Comparison of ENCODE assay signal across 9 cellular contexts in genomic region chrX:115892787-115893671, GRCh38.
DNase-seq lines count a peak whose midpoint lies in the region; ATAC-seq and TF ChIP-seq lines count a peak whose summit lies in the region.
"Had no signal": no experiment of that assay in that cellular context is flagged by ENCODE, and none has a peak within 500 bp of the region (broad histone marks: within the 10 kb centered on the region; RNA-seq: fewer than 3 reads in every experiment).

No MANE protein-coding gene starts in this region.

- no peaks in the 10 kb centered on the region for H3K4me1 ChIP-seq in prostate gland (replicated peaks)

- no peaks in the 10 kb centered on the region for H3K36me3 ChIP-seq in prostate gland

- TF ChIP-seq CTCF in prostate gland (IDR thresholded peaks at IDR 0.05), result no peak

- H3K27me3 ChIP-seq in prostate gland (replicated peaks; ENCODE audit: insufficient read depth), result no peaks in the 10 kb centered on the region

- no peaks in the 10 kb centered on the region for H3K36me3 Mint-ChIP-seq in activated T-helper 1 cell treated with anti-CD3 and anti-CD28 coated beads, Interleukin-12 subunit alpha, Interleukin-12 subunit beta, Interleukin-2, Interleukin-4 antibody, amounts not matched to agents 30 ng/mL and 10 ng/mL and 1 ng/mL, durations not matched to agents 14 hours and 24 hours and 36 hours (ENCODE audit: low read depth)

- H3K4me3 Mint-ChIP-seq in activated T-helper 1 cell treated with anti-CD3 and anti-CD28 coated beads, Interleukin-12 subunit alpha, Interleukin-12 subunit beta, Interleukin-2, Interleukin-4 antibody, amounts not matched to agents 30 ng/mL and 10 ng/mL and 1 ng/mL, durations not matched to agents 14 hours and 24 hours and 36 hours, result no peak overlapping the region

- no peaks in the 10 kb centered on the region for H3K9me3 ChIP-seq in prostate gland

- intact Hi-C loops in activated T-helper 1 cell treated with anti-CD3 and anti-CD28 coated beads, Interleukin-12 subunit alpha, Interleukin-12 subunit beta, Interleukin-2, Interleukin-4 antibody, amounts not matched to agents 30 ng/mL and 10 ng/mL and 1 ng/mL, durations not matched to agents 14 hours and 24 hours and 36 hours (cut with micrococcal nuclease), result no loop called here
- intact Hi-C loops in prostate gland (cut with DNase I), result no loop called here

- H3K27ac Mint-ChIP-seq in activated T-helper 1 cell treated with anti-CD3 and anti-CD28 coated beads, Interleukin-12 subunit alpha, Interleukin-12 subunit beta, Interleukin-2, Interleukin-4 antibody, amounts not matched to agents 30 ng/mL and 10 ng/mL and 1 ng/mL, durations not matched to agents 14 hours and 24 hours and 36 hours, result no peak overlapping the region

- no peaks in the 10 kb centered on the region for H3K4me1 Mint-ChIP-seq in activated T-helper 1 cell treated with anti-CD3 and anti-CD28 coated beads, Interleukin-12 subunit alpha, Interleukin-12 subunit beta, Interleukin-2, Interleukin-4 antibody, amounts not matched to agents 30 ng/mL and 10 ng/mL and 1 ng/mL, durations not matched to agents 14 hours and 24 hours and 36 hours (ENCODE audit: low read depth)

- WGBS in prostate gland, result 66% methylated on average over 11 of the region's 13 CpGs

- no peak for TF ChIP-seq POLR2A in prostate gland (IDR thresholded peaks at IDR 0.05)

- H3K4me3 ChIP-seq in prostate gland, result no peak overlapping the region

- H3K27ac ChIP-seq in prostate gland, result no peak overlapping the region

- ATAC-seq in HG03045 (IDR thresholded peaks at IDR 0.05; ENCODE audit: unreplicated experiment), result peak; percentile 61

- DNase-seq in activated T-helper 1 cell treated with Interleukin-2 at 50 U/mL for 16 hours (ENCODE audit: low read depth) (peak; percentile 36), NCI-H2227 (lab: John Stamatoyannopoulos, UW; ENCODE audit: unreplicated experiment) (peak; percentile 95), cerebellar cortex (ENCODE audit: low spot score) (peak; percentile 76), mucosa of gallbladder (ENCODE audit: low spot score) (peak; percentile 81), prostate gland (ENCODE audit: low spot score) (no peak)
- DNase-seq in activated T-helper 1 cell treated with anti-CD3 and anti-CD28 coated beads, Interleukin-12 subunit alpha, Interleukin-12 subunit beta, Interleukin-2, Interleukin-4 antibody, amounts not matched to agents 30 ng/mL and 10 ng/mL and 1 ng/mL, durations not matched to agents 14 hours and 24 hours and 36 hours (ENCODE audit: low spot score), result no peak
- DNase-seq in activated CD8-positive, alpha-beta memory T cell treated with anti-CD3 and anti-CD28 coated beads, Interleukin-2, amount 50 U/mL, for 4 hours, result no peak
- DNase-seq: DND-41 had no signal

- no peaks in the 10 kb centered on the region for H3K27me3 Mint-ChIP-seq in activated T-helper 1 cell treated with anti-CD3 and anti-CD28 coated beads, Interleukin-12 subunit alpha, Interleukin-12 subunit beta, Interleukin-2, Interleukin-4 antibody, amounts not matched to agents 30 ng/mL and 10 ng/mL and 1 ng/mL, durations not matched to agents 14 hours and 24 hours and 36 hours (ENCODE audit: insufficient read depth)

- peaks cover 15% of the 10 kb centered on the region for H3K9me3 Mint-ChIP-seq in activated T-helper 1 cell treated with anti-CD3 and anti-CD28 coated beads, Interleukin-12 subunit alpha, Interleukin-12 subunit beta, Interleukin-2, Interleukin-4 antibody, amounts not matched to agents 30 ng/mL and 10 ng/mL and 1 ng/mL, durations not matched to agents 14 hours and 24 hours and 36 hours

Comparison
In these comparisons a context has a peak if more than half of its experiments do, and no peak if none do; other contexts are left out.
1. DNase-seq: peak in activated T-helper 1 cell treated with Interleukin-2 at 50 U/mL for 16 hours (single experiment), NCI-H2227 (single experiment), cerebellar cortex (single experiment) and mucosa of gallbladder (single experiment); none in activated T-helper 1 cell treated with anti-CD3 and anti-CD28 coated beads, Interleukin-12 subunit alpha, Interleukin-12 subunit beta, Interleukin-2, Interleukin-4 antibody, amounts not matched to agents 30 ng/mL and 10 ng/mL and 1 ng/mL, durations not matched to agents 14 hours and 24 hours and 36 hours (single experiment), prostate gland (single experiment) and activated CD8-positive, alpha-beta memory T cell treated with anti-CD3 and anti-CD28 coated beads, Interleukin-2, amount 50 U/mL, for 4 hours (single experiment).